Comparison of ENCODE assay signal across 1 cellular context in genomic region chr20:49482173-49482572, GRCh38.
TF ChIP-seq lines count a peak whose summit lies in the region.

No MANE protein-coding gene starts in this region.

TF ChIP-seq in HepG2, 621 proteins besides CTCF, POLR2A, EP300 and RAD21:
- TF ChIP-seq NFRKB (IDR thresholded peaks at IDR 0.05): no peak
- no peak for TF ChIP-seq ZNF510 (CRISPR knock-in tag; IDR thresholded peaks at IDR 0.05; ENCODE audit: low read depth)
- no peak for TF ChIP-seq ZFX (CRISPR knock-in tag; IDR thresholded peaks at IDR 0.05; ENCODE audit: low read depth)
- 0 out of 2 replicates have a peak, but pooled peaks have one; percentile 7 for TF ChIP-seq SRY (CRISPR knock-in tag; IDR thresholded peaks at IDR 0.05)
- TF ChIP-seq, protein P1, sequence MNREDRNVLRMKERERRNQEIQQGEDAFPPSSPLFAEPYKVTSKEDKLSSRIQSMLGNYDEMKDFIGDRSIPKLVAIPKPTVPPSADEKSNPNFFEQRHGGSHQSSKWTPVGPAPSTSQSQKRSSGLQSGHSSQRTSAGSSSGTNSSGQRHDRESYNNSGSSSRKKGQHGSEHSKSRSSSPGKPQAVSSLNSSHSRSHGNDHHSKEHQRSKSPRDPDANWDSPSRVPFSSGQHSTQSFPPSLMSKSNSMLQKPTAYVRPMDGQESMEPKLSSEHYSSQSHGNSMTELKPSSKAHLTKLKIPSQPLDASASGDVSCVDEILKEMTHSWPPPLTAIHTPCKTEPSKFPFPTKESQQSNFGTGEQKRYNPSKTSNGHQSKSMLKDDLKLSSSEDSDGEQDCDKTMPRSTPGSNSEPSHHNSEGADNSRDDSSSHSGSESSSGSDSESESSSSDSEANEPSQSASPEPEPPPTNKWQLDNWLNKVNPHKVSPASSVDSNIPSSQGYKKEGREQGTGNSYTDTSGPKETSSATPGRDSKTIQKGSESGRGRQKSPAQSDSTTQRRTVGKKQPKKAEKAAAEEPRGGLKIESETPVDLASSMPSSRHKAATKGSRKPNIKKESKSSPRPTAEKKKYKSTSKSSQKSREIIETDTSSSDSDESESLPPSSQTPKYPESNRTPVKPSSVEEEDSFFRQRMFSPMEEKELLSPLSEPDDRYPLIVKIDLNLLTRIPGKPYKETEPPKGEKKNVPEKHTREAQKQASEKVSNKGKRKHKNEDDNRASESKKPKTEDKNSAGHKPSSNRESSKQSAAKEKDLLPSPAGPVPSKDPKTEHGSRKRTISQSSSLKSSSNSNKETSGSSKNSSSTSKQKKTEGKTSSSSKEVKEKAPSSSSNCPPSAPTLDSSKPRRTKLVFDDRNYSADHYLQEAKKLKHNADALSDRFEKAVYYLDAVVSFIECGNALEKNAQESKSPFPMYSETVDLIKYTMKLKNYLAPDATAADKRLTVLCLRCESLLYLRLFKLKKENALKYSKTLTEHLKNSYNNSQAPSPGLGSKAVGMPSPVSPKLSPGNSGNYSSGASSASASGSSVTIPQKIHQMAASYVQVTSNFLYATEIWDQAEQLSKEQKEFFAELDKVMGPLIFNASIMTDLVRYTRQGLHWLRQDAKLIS (CRISPR knock-in tag; IDR thresholded peaks at IDR 0.05): no peak
- TF ChIP-seq, protein P2, sequence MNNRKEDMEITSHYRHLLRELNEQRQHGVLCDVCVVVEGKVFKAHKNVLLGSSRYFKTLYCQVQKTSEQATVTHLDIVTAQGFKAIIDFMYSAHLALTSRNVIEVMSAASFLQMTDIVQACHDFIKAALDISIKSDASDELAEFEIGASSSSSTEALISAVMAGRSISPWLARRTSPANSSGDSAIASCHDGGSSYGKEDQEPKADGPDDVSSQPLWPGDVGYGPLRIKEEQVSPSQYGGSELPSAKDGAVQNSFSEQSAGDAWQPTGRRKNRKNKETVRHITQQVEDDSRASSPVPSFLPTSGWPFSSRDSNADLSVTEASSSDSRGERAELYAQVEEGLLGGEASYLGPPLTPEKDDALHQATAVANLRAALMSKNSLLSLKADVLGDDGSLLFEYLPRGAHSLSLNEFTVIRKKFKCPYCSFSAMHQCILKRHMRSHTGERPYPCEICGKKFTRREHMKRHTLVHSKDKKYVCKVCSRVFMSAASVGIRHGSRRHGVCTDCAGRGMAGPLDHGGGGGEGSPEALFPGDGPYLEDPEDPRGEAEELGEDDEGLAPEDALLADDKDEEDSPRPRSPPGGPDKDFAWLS (CRISPR knock-in tag; IDR thresholded peaks at IDR 0.05; ENCODE audit: borderline replicate concordance): no peak
- TF ChIP-seq YEATS2 (CRISPR knock-in tag; IDR thresholded peaks at IDR 0.05; ENCODE audit: borderline replicate concordance): no peak
- TF ChIP-seq, protein P3, sequence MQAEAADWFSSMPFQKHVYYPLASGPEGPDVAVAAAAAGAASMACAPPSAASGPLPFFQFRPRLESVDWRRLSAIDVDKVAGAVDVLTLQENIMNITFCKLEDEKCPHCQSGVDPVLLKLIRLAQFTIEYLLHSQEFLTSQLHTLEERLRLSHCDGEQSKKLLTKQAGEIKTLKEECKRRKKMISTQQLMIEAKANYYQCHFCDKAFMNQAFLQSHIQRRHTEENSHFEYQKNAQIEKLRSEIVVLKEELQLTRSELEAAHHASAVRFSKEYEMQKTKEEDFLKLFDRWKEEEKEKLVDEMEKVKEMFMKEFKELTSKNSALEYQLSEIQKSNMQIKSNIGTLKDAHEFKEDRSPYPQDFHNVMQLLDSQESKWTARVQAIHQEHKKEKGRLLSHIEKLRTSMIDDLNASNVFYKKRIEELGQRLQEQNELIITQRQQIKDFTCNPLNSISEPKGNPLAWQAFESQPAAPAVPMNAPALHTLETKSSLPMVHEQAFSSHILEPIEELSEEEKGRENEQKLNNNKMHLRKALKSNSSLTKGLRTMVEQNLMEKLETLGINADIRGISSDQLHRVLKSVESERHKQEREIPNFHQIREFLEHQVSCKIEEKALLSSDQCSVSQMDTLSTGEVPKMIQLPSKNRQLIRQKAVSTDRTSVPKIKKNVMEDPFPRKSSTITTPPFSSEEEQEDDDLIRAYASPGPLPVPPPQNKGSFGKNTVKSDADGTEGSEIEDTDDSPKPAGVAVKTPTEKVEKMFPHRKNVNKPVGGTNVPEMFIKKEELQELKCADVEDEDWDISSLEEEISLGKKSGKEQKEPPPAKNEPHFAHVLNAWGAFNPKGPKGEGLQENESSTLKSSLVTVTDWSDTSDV (CRISPR knock-in tag; IDR thresholded peaks at IDR 0.05): 0 out of 2 replicates have a peak, but pooled peaks have one; percentile 28
- TF ChIP-seq TEAD2 (CRISPR knock-in tag; IDR thresholded peaks at IDR 0.05): no peak
- peak; percentile 11 for TF ChIP-seq ZNF780A (CRISPR knock-in tag; IDR thresholded peaks at IDR 0.05)
- no peak for TF ChIP-seq SP5 (CRISPR knock-in tag; IDR thresholded peaks at IDR 0.05; ENCODE audit: borderline replicate concordance, low read depth)
- TF ChIP-seq, protein P4, sequence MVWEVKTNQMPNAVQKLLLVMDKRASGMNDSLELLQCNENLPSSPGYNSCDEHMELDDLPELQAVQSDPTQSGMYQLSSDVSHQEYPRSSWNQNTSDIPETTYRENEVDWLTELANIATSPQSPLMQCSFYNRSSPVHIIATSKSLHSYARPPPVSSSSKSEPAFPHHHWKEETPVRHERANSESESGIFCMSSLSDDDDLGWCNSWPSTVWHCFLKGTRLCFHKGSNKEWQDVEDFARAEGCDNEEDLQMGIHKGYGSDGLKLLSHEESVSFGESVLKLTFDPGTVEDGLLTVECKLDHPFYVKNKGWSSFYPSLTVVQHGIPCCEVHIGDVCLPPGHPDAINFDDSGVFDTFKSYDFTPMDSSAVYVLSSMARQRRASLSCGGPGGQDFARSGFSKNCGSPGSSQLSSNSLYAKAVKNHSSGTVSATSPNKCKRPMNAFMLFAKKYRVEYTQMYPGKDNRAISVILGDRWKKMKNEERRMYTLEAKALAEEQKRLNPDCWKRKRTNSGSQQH (CRISPR knock-in tag; IDR thresholded peaks at IDR 0.05; ENCODE audit: low read depth): no peak
- peak; percentile 16; the same call in 1 of the 2 replicates for TF ChIP-seq ZNF672 (CRISPR knock-in tag; IDR thresholded peaks at IDR 0.05)
- TF ChIP-seq ZNF337 (CRISPR knock-in tag; IDR thresholded peaks at IDR 0.05; ENCODE audit: borderline replicate concordance, low read depth): no peak
- no peak for TF ChIP-seq RFXAP (CRISPR knock-in tag; IDR thresholded peaks at IDR 0.05; ENCODE audit: borderline replicate concordance)
- TF ChIP-seq ZC3H13 (CRISPR knock-in tag; IDR thresholded peaks at IDR 0.05): 0 out of 2 replicates have a peak, but pooled peaks have one; percentile 4
- TF ChIP-seq, protein P5, sequence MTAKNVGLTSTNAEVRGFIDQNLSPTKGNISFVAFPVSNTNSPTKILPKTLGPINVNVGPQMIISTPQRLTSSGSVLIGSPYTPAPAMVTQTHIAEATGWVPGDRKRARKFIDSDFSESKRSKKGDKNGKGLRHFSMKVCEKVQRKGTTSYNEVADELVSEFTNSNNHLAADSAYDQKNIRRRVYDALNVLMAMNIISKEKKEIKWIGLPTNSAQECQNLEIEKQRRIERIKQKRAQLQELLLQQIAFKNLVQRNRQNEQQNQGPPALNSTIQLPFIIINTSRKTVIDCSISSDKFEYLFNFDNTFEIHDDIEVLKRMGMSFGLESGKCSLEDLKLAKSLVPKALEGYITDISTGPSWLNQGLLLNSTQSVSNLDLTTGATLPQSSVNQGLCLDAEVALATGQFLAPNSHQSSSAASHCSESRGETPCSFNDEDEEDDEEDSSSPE (CRISPR knock-in tag; IDR thresholded peaks at IDR 0.05): no peak
- TF ChIP-seq SPEN (CRISPR knock-in tag; IDR thresholded peaks at IDR 0.05; ENCODE audit: low read depth): 0 out of 2 replicates have a peak, but pooled peaks have one; percentile 6
- no peak for TF ChIP-seq ZZZ3 (CRISPR knock-in tag; IDR thresholded peaks at IDR 0.05; ENCODE audit: borderline replicate concordance)
- 0 out of 2 replicates have a peak, but pooled peaks have one; percentile 9 for TF ChIP-seq ZNF224 (CRISPR knock-in tag; IDR thresholded peaks at IDR 0.05)
- TF ChIP-seq, protein P6, sequence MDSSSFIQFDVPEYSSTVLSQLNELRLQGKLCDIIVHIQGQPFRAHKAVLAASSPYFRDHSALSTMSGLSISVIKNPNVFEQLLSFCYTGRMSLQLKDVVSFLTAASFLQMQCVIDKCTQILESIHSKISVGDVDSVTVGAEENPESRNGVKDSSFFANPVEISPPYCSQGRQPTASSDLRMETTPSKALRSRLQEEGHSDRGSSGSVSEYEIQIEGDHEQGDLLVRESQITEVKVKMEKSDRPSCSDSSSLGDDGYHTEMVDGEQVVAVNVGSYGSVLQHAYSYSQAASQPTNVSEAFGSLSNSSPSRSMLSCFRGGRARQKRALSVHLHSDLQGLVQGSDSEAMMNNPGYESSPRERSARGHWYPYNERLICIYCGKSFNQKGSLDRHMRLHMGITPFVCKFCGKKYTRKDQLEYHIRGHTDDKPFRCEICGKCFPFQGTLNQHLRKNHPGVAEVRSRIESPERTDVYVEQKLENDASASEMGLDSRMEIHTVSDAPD (CRISPR knock-in tag; IDR thresholded peaks at IDR 0.05): no peak
- no peak for TF ChIP-seq ZNF879 (CRISPR knock-in tag; IDR thresholded peaks at IDR 0.05)
- TF ChIP-seq KDM5A (IDR thresholded peaks at IDR 0.05; ENCODE audit: borderline replicate concordance, low read length): no peak
